In genomic region chr2:157256621-157257020, GRCh38 we compare ENCODE assay signal across 11 cellular contexts. TPM values are rescaled to one million over a fixed set of nuclear protein-coding genes. Genes with fewer than 3 reads are reported as not detected.
DNase-seq lines count a peak whose midpoint lies in the region; ATAC-seq, FAIRE-seq and TF ChIP-seq lines count a peak whose summit lies in the region.
"Had no signal": no experiment of that assay in that cellular context is flagged by ENCODE, and none has a peak within 500 bp of the region (broad histone marks: within the 10 kb centered on the region; RNA-seq: fewer than 3 reads in every experiment).

No MANE protein-coding gene starts in this region.

- H3K9me3 Mint-ChIP-seq in Caco-2 (ENCODE audit: unreplicated experiment): no peaks in the 10 kb centered on the region
- no peaks in the 10 kb centered on the region for H3K9me3 Mint-ChIP-seq in activated T-cell treated with anti-CD3 and anti-CD28 coated beads, Interleukin-2, amount 50 U/mL, for 4 hours
- no peaks in the 10 kb centered on the region for H3K9me3 Mint-ChIP-seq in stimulated activated memory B cell treated with anti-CD40 and anti-IgM and Interleukin-4, amounts not matched to agents 10 μg/mL and 1 μg/mL and 100 μg/mL, for 72 hours
- H3K9me3 Mint-ChIP-seq: T-cell had no signal

- H3K4me1 ChIP-seq in Caco-2: peaks cover 33% of the 10 kb centered on the region

- H3K4me3 Mint-ChIP-seq in Caco-2 (ENCODE audit: unreplicated experiment): peak overlapping the region; percentile 86
- no peak overlapping the region for H3K4me3 Mint-ChIP-seq in activated T-cell treated with anti-CD3 and anti-CD28 coated beads, Interleukin-2, amount 50 U/mL, for 4 hours
- no peak overlapping the region for H3K4me3 Mint-ChIP-seq in stimulated activated memory B cell treated with anti-CD40 and anti-IgM and Interleukin-4, amounts not matched to agents 10 μg/mL and 1 μg/mL and 100 μg/mL, for 72 hours
- H3K4me3 Mint-ChIP-seq: T-cell had no signal

- H3K27ac Mint-ChIP-seq in Caco-2 (ENCODE audit: unreplicated experiment): no peak overlapping the region
- no peak overlapping the region for H3K27ac Mint-ChIP-seq in stimulated activated memory B cell treated with anti-CD40 and anti-IgM and Interleukin-4, amounts not matched to agents 10 μg/mL and 1 μg/mL and 100 μg/mL, for 72 hours
- H3K27ac Mint-ChIP-seq: T-cell had no signal

- no TSS peak for BruUV-seq in Caco-2 (replicated peaks; lab: Mats Ljungman, UMichigan)

- TF ChIP-seq CTCF in Caco-2 (IDR thresholded peaks at IDR 0.05; ENCODE audit: insufficient read depth in 1 of 2, low read depth in 1 of 2, low read length in 1 of 2, severe bottlenecking in 1 of 2, unreplicated experiment in 1 of 2): no peak

- POLR2A ChIA-PET in Caco-2 (lab: Charles Lee): no interaction called here

- peaks cover 34% of the 10 kb centered on the region for H3K4me1 Mint-ChIP-seq in Caco-2 (ENCODE audit: low read depth, unreplicated experiment)
- H3K4me1 Mint-ChIP-seq in activated T-cell treated with anti-CD3 and anti-CD28 coated beads, Interleukin-2, amount 50 U/mL, for 4 hours (ENCODE audit: low read depth): peaks cover 17% of the 10 kb centered on the region
- H3K4me1 Mint-ChIP-seq in stimulated activated memory B cell treated with anti-CD40 and anti-IgM and Interleukin-4, amounts not matched to agents 10 μg/mL and 1 μg/mL and 100 μg/mL, for 72 hours: no peaks in the 10 kb centered on the region

- no peaks in the 10 kb centered on the region for H3K27me3 Mint-ChIP-seq in Caco-2 (ENCODE audit: insufficient read depth, unreplicated experiment)
- H3K27me3 Mint-ChIP-seq in activated T-cell treated with anti-CD3 and anti-CD28 coated beads, Interleukin-2, amount 50 U/mL, for 4 hours (ENCODE audit: low read depth): peaks cover 3% of the 10 kb centered on the region
- peaks cover 11% of the 10 kb centered on the region for H3K27me3 Mint-ChIP-seq in stimulated activated memory B cell treated with anti-CD40 and anti-IgM and Interleukin-4, amounts not matched to agents 10 μg/mL and 1 μg/mL and 100 μg/mL, for 72 hours

- peak; percentile 79 for FAIRE-seq in GM19239 (lab: Jason Lieb, UNC)
- FAIRE-seq: islet of Langerhans had no signal

- peaks cover 6% of the 10 kb centered on the region for H3K36me3 Mint-ChIP-seq in Caco-2 (ENCODE audit: insufficient read depth, unreplicated experiment)
- H3K36me3 Mint-ChIP-seq in activated T-cell treated with anti-CD3 and anti-CD28 coated beads, Interleukin-2, amount 50 U/mL, for 4 hours (ENCODE audit: insufficient read depth): no peaks in the 10 kb centered on the region
- no peaks in the 10 kb centered on the region for H3K36me3 Mint-ChIP-seq in stimulated activated memory B cell treated with anti-CD40 and anti-IgM and Interleukin-4, amounts not matched to agents 10 μg/mL and 1 μg/mL and 100 μg/mL, for 72 hours
- H3K36me3 Mint-ChIP-seq: T-cell had no signal

- peak; percentile 99 for ATAC-seq in HG02938 (IDR thresholded peaks at IDR 0.05; ENCODE audit: unreplicated experiment)
- ATAC-seq in activated T-cell treated with anti-CD3 and anti-CD28 coated beads, Interleukin-2, amount 50 U/mL, for 4 hours: peak; percentile 73 to 74
- ATAC-seq in stimulated activated memory B cell treated with anti-CD40 and anti-IgM and Interleukin-4, amounts not matched to agents 10 μg/mL and 1 μg/mL and 100 μg/mL, for 72 hours: no peak
- ATAC-seq: T-cell had no signal

- H3K4me3 ChIP-seq in Caco-2 (ENCODE audit: low read depth, low read length): peak overlapping the region; percentile 45

- H3K27me3 ChIP-seq in Caco-2 (replicated peaks; ENCODE audit: control insufficient read depth, insufficient read depth, low read length): no peaks in the 10 kb centered on the region
- H3K27me3 ChIP-seq: cardiac muscle cell had no signal

- intact Hi-C loops in Caco-2 (cut with micrococcal nuclease; ENCODE audit: unreplicated experiment): loop anchor here (1.0 kb wide), 1 partner anchor 10 kb away; no protein-coding TSS in a partner anchor

- H3K9me3 ChIP-seq in Caco-2: no peaks in the 10 kb centered on the region

- DNase-seq in Caco-2 (no peak), GM19239 (ENCODE audit: insufficient read length, low spot score) (no peak), substantia nigra (lab: John Stamatoyannopoulos, UW) (no peak), MV-4-11 (lab: John Stamatoyannopoulos, UW) (no peak), NCI-H2081 treated with DMSO at 0.1 percent for 48 hours (lab: John Stamatoyannopoulos, UW) (no peak)
- no peak for DNase-seq in activated T-cell treated with anti-CD3 and anti-CD28 coated beads, Interleukin-2, amount 50 U/mL, for 4 hours
- DNase-seq: T-cell had no signal

- no peak overlapping the region for H3K27ac ChIP-seq in substantia nigra (ENCODE audit: low read depth, low read length, poor library complexity, severe bottlenecking)

- H3K36me3 ChIP-seq in Caco-2 (ENCODE audit: control insufficient read depth, insufficient read depth, low read length): no peaks in the 10 kb centered on the region
- H3K36me3 ChIP-seq: cardiac muscle cell had no signal

- CTCF ChIA-PET in Caco-2 (lab: Charles Lee): no interaction called here

RNA-seq across cellular contexts. Expression of gene GALNT5, which starts 0.9 kb away (rescaled TPM):
- total RNA-seq in Caco-2 (2022): 6.8 TPM in 2 replicates
- total RNA-seq in activated T-cell treated with anti-CD3 and anti-CD28 coated beads, Interleukin-2, amount 50 U/mL, for 4 hours: under 1 TPM; 0.05 to 0.15 (median 0.08) TPM
